1 cellular context compared by ENCODE assay signal in the genomic region with DNA sequence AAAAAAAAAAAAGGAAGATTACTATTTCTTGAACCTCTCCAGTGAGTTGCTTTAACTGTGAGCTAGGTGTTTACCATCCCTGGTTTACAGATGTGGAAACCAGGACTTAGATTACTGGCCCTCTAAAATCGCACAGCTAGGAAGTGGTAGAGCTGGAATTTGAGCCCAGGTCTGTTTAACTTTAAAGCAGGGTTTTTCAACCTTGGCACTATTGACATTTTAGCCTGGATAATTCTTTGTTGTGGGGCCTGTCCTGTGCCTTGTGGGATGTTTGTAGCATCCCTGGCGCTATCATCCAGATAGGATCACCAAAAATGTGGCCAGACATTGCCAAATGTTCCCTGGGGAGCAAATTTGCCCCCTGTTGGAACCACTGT.
TF ChIP-seq lines count a peak whose summit lies in the region.

No MANE protein-coding gene starts in this region.

TF ChIP-seq in HepG2, 621 proteins besides CTCF, POLR2A, EP300 and RAD21 (continued from another document and continues in another):
- TF ChIP-seq, protein P1, sequence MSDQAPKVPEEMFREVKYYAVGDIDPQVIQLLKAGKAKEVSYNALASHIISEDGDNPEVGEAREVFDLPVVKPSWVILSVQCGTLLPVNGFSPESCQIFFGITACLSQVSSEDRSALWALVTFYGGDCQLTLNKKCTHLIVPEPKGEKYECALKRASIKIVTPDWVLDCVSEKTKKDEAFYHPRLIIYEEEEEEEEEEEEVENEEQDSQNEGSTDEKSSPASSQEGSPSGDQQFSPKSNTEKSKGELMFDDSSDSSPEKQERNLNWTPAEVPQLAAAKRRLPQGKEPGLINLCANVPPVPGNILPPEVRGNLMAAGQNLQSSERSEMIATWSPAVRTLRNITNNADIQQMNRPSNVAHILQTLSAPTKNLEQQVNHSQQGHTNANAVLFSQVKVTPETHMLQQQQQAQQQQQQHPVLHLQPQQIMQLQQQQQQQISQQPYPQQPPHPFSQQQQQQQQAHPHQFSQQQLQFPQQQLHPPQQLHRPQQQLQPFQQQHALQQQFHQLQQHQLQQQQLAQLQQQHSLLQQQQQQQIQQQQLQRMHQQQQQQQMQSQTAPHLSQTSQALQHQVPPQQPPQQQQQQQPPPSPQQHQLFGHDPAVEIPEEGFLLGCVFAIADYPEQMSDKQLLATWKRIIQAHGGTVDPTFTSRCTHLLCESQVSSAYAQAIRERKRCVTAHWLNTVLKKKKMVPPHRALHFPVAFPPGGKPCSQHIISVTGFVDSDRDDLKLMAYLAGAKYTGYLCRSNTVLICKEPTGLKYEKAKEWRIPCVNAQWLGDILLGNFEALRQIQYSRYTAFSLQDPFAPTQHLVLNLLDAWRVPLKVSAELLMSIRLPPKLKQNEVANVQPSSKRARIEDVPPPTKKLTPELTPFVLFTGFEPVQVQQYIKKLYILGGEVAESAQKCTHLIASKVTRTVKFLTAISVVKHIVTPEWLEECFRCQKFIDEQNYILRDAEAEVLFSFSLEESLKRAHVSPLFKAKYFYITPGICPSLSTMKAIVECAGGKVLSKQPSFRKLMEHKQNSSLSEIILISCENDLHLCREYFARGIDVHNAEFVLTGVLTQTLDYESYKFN (CRISPR knock-in tag; conservative IDR thresholded peaks at IDR 0.05), result peak; percentile 92
- no peak for TF ChIP-seq ZNF788 (CRISPR knock-in tag; IDR thresholded peaks at IDR 0.05; ENCODE audit: borderline replicate concordance)
- TF ChIP-seq ZNF768 (CRISPR knock-in tag; IDR thresholded peaks at IDR 0.05), result no peak
- TF ChIP-seq ZNF644 (CRISPR knock-in tag; IDR thresholded peaks at IDR 0.05; ENCODE audit: low read depth), result no peak; the same call in 1 of the 2 replicates
- 0 out of 2 replicates have a peak, but pooled peaks have one; percentile 15 for TF ChIP-seq MIER3 (CRISPR knock-in tag; IDR thresholded peaks at IDR 0.05; ENCODE audit: borderline replicate concordance)
- TF ChIP-seq, protein P2, sequence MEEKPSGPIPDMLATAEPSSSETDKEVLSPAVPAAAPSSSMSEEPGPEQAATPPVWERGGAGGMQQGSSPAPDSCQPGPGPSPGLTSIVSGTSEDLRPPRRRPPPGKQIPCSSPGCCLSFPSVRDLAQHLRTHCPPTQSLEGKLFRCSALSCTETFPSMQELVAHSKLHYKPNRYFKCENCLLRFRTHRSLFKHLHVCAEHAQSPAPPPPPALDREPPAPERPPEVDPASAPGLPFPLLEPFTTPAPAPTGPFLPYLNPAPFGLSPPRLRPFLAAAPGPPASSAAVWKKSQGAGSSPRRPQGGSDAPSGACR (CRISPR knock-in tag; IDR thresholded peaks at IDR 0.05), result no peak
- TF ChIP-seq ZNF749 (CRISPR knock-in tag; IDR thresholded peaks at IDR 0.05; ENCODE audit: borderline replicate concordance), result no peak
- peak; percentile 45 for TF ChIP-seq FOXO1 (CRISPR knock-in tag; IDR thresholded peaks at IDR 0.05)
- no peak for TF ChIP-seq ZNF329 (CRISPR knock-in tag; IDR thresholded peaks at IDR 0.05; ENCODE audit: low read depth)
- no peak for TF ChIP-seq RFX1 (IDR thresholded peaks at IDR 0.05)
- no peak for TF ChIP-seq CBFB (CRISPR knock-in tag; IDR thresholded peaks at IDR 0.05)
- no peak for TF ChIP-seq KLF9 (CRISPR knock-in tag; IDR thresholded peaks at IDR 0.05; ENCODE audit: low read depth)
- no peak for TF ChIP-seq GATAD1 (CRISPR knock-in tag; IDR thresholded peaks at IDR 0.05)
- TF ChIP-seq TBX2 (CRISPR knock-in tag; IDR thresholded peaks at IDR 0.05; ENCODE audit: borderline replicate concordance), result no peak
- no peak; the same call in 1 of the 2 replicates for TF ChIP-seq RFXAP (CRISPR knock-in tag; IDR thresholded peaks at IDR 0.05; ENCODE audit: borderline replicate concordance)
- no peak for TF ChIP-seq ZIK1 (CRISPR knock-in tag; IDR thresholded peaks at IDR 0.05; ENCODE audit: borderline replicate concordance, low read depth)
- no peak for TF ChIP-seq ZNF496 (CRISPR knock-in tag; IDR thresholded peaks at IDR 0.05; ENCODE audit: insufficient replicate concordance)
- no peak for TF ChIP-seq CBX1 (IDR thresholded peaks at IDR 0.05; ENCODE audit: low read depth)
- TF ChIP-seq, protein P3, sequence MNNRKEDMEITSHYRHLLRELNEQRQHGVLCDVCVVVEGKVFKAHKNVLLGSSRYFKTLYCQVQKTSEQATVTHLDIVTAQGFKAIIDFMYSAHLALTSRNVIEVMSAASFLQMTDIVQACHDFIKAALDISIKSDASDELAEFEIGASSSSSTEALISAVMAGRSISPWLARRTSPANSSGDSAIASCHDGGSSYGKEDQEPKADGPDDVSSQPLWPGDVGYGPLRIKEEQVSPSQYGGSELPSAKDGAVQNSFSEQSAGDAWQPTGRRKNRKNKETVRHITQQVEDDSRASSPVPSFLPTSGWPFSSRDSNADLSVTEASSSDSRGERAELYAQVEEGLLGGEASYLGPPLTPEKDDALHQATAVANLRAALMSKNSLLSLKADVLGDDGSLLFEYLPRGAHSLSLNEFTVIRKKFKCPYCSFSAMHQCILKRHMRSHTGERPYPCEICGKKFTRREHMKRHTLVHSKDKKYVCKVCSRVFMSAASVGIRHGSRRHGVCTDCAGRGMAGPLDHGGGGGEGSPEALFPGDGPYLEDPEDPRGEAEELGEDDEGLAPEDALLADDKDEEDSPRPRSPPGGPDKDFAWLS (CRISPR knock-in tag; IDR thresholded peaks at IDR 0.05; ENCODE audit: borderline replicate concordance), result 0 out of 2 replicates have a peak, but pooled peaks have one; percentile 8
- TF ChIP-seq NCOA2 (CRISPR knock-in tag; IDR thresholded peaks at IDR 0.05), result peak; percentile 69
- TF ChIP-seq RCOR2 (CRISPR knock-in tag; IDR thresholded peaks at IDR 0.05), result peak; percentile 48; the same call in 1 of the 2 replicates
- peak; percentile 69 for TF ChIP-seq HNF4A (CRISPR knock-in tag; IDR thresholded peaks at IDR 0.05)
- no peak for TF ChIP-seq ZNF431 (CRISPR knock-in tag; IDR thresholded peaks at IDR 0.05; ENCODE audit: borderline replicate concordance, low read depth)
- TF ChIP-seq BCL6 (CRISPR knock-in tag; IDR thresholded peaks at IDR 0.05), result peak; percentile 58
- no peak for TF ChIP-seq HCFC1 (IDR thresholded peaks at IDR 0.05; ENCODE audit: low read depth, low read length)
- no peak for TF ChIP-seq ZNF891 (CRISPR knock-in tag; IDR thresholded peaks at IDR 0.05)
- peak; percentile 44; the same call in 1 of the 2 replicates for TF ChIP-seq SIX1 (CRISPR knock-in tag; IDR thresholded peaks at IDR 0.05; ENCODE audit: borderline replicate concordance)
- TF ChIP-seq ZSCAN31 (CRISPR knock-in tag; IDR thresholded peaks at IDR 0.05; ENCODE audit: low read depth), result no peak
- no peak for TF ChIP-seq ZNF367 (CRISPR knock-in tag; IDR thresholded peaks at IDR 0.05; ENCODE audit: borderline replicate concordance)
- peak; percentile 82 for TF ChIP-seq PHF21A (CRISPR knock-in tag; IDR thresholded peaks at IDR 0.05)
- no peak for TF ChIP-seq PBX2 (CRISPR knock-in tag; IDR thresholded peaks at IDR 0.05)
- TF ChIP-seq, protein P4, sequence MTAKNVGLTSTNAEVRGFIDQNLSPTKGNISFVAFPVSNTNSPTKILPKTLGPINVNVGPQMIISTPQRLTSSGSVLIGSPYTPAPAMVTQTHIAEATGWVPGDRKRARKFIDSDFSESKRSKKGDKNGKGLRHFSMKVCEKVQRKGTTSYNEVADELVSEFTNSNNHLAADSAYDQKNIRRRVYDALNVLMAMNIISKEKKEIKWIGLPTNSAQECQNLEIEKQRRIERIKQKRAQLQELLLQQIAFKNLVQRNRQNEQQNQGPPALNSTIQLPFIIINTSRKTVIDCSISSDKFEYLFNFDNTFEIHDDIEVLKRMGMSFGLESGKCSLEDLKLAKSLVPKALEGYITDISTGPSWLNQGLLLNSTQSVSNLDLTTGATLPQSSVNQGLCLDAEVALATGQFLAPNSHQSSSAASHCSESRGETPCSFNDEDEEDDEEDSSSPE (CRISPR knock-in tag; IDR thresholded peaks at IDR 0.05), result no peak
- TF ChIP-seq REXO4 (CRISPR knock-in tag; IDR thresholded peaks at IDR 0.05; ENCODE audit: borderline replicate concordance), result no peak
- TF ChIP-seq ZNF143 (CRISPR knock-in tag; IDR thresholded peaks at IDR 0.05), result 0 out of 2 replicates have a peak, but pooled peaks have one; percentile 10
- TF ChIP-seq NCOA1 (CRISPR knock-in tag; IDR thresholded peaks at IDR 0.05), result no peak
- no peak for TF ChIP-seq ZBTB38 (CRISPR knock-in tag; IDR thresholded peaks at IDR 0.05)
- no peak; the same call in 1 of the 2 replicates for TF ChIP-seq DRAP1 (CRISPR knock-in tag; IDR thresholded peaks at IDR 0.05)
- TF ChIP-seq ZNF362 (CRISPR knock-in tag; IDR thresholded peaks at IDR 0.05; ENCODE audit: borderline replicate concordance), result peak; percentile 34; the same call in 1 of the 2 replicates
- TF ChIP-seq ZNF30 (CRISPR knock-in tag; IDR thresholded peaks at IDR 0.05), result no peak
- peak; percentile 48 for TF ChIP-seq CREM (IDR thresholded peaks at IDR 0.05)
- no peak for TF ChIP-seq CREM (CRISPR knock-in tag; IDR thresholded peaks at IDR 0.05)
- TF ChIP-seq ZNF292 (CRISPR knock-in tag; IDR thresholded peaks at IDR 0.05; ENCODE audit: borderline replicate concordance, low read depth), result 0 out of 2 replicates have a peak, but pooled peaks have one; percentile 7
- no peak for TF ChIP-seq ZBED4 (CRISPR knock-in tag; IDR thresholded peaks at IDR 0.05; ENCODE audit: borderline replicate concordance)
- TF ChIP-seq, protein P5, sequence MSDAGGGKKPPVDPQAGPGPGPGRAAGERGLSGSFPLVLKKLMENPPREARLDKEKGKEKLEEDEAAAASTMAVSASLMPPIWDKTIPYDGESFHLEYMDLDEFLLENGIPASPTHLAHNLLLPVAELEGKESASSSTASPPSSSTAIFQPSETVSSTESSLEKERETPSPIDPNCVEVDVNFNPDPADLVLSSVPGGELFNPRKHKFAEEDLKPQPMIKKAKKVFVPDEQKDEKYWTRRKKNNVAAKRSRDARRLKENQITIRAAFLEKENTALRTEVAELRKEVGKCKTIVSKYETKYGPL (CRISPR knock-in tag; IDR thresholded peaks at IDR 0.05), result no peak
- TF ChIP-seq ZNF251 (CRISPR knock-in tag; IDR thresholded peaks at IDR 0.05), result no peak
- no peak for TF ChIP-seq ZUFSP (CRISPR knock-in tag; IDR thresholded peaks at IDR 0.05; ENCODE audit: borderline replicate concordance)
